22 cellular contexts compared by ENCODE assay signal in genomic region chr22:40041738-40042137, GRCh38. TPM values are rescaled to one million over a fixed set of nuclear protein-coding genes. Genes with fewer than 3 reads are reported as not detected.
DNase-seq lines count a peak whose midpoint lies in the region; TF ChIP-seq lines count a peak whose summit lies in the region.
"Had no signal": no experiment of that assay in that cellular context is flagged by ENCODE, and none has a peak within 500 bp of the region (broad histone marks: within the 10 kb centered on the region; RNA-seq: fewer than 3 reads in every experiment).

No MANE protein-coding gene starts in this region.

- H3K4me3 Mint-ChIP-seq in CD8-positive, alpha-beta memory T cell = no peak overlapping the region
- H3K4me3 Mint-ChIP-seq in T-helper 2 cell treated with Interferon-gamma antibody and Interleukin-4, amounts not matched to agents 5 μg/mL and 100 μg/mL, for 36 hours = no peak overlapping the region
- H3K4me3 Mint-ChIP-seq: activated CD8-positive, alpha-beta T cell treated with anti-CD3 and anti-CD28 coated beads for 36 hours; effector memory CD8-positive, alpha-beta T cell; H9; neural progenitor cell had no signal

- no peak overlapping the region for H3K4me3 ChIP-seq in CD8-positive, alpha-beta memory T cell (ENCODE audit: low read length)
- H3K4me3 ChIP-seq in breast epithelium (no peak overlapping the region), sigmoid colon (no peak overlapping the region)
- H3K4me3 ChIP-seq: body of pancreas, lung, neural progenitor cell, stomach, upper lobe of right lung had no signal

- H3K27me3 ChIP-seq in CD8-positive, alpha-beta memory T cell (ENCODE audit: insufficient read depth, low read length, poor library complexity, severe bottlenecking) = peaks cover 5% of the 10 kb centered on the region
- H3K27me3 ChIP-seq in breast epithelium (no peaks in the 10 kb centered on the region), sigmoid colon (peaks cover 0 to 32% (median 10%) of the 10 kb centered on the region in 3 donors)
- H3K27me3 ChIP-seq: body of pancreas had no signal

- no peaks in the 10 kb centered on the region for H3K36me3 ChIP-seq in CD8-positive, alpha-beta memory T cell (ENCODE audit: insufficient read depth, low read length)
- H3K36me3 ChIP-seq in breast epithelium (no peaks in the 10 kb centered on the region), sigmoid colon (no peaks in the 10 kb centered on the region)
- H3K36me3 ChIP-seq: neural progenitor cell, stomach, upper lobe of right lung had no signal

- no peak for TF ChIP-seq EP300 in sigmoid colon (IDR thresholded peaks at IDR 0.05)

- H3K4me1 Mint-ChIP-seq in CD8-positive, alpha-beta memory T cell = peaks cover 17 to 23% (median 23%) of the 10 kb centered on the region in 3 donors
- H3K4me1 Mint-ChIP-seq in T-helper 2 cell treated with Interferon-gamma antibody and Interleukin-4, amounts not matched to agents 5 μg/mL and 100 μg/mL, for 36 hours (ENCODE audit: low read depth) = peaks cover 20% of the 10 kb centered on the region

- no peaks in the 10 kb centered on the region for H3K9me3 ChIP-seq in CD8-positive, alpha-beta memory T cell (ENCODE audit: low read length)
- H3K9me3 ChIP-seq in breast epithelium (no peaks in the 10 kb centered on the region), sigmoid colon (no peaks in the 10 kb centered on the region)
- H3K9me3 ChIP-seq: body of pancreas, stomach, upper lobe of right lung had no signal

- peaks cover 0 to 10% (median 0%) of the 10 kb centered on the region in 3 donors for H3K36me3 Mint-ChIP-seq in CD8-positive, alpha-beta memory T cell
- H3K36me3 Mint-ChIP-seq in T-helper 2 cell treated with Interferon-gamma antibody and Interleukin-4, amounts not matched to agents 5 μg/mL and 100 μg/mL, for 36 hours (ENCODE audit: low read depth) = peaks cover 3% of the 10 kb centered on the region
- H3K36me3 Mint-ChIP-seq: neural progenitor cell had no signal

- DNase-seq in CD8-positive, alpha-beta memory T cell = no peak
- no peak for DNase-seq in breast epithelium (ENCODE audit: low spot score in 2 of 2)
- peak; percentile 37 for DNase-seq in sigmoid colon
- DNase-seq in T-helper 2 cell treated with Interferon-gamma antibody and Interleukin-4, amounts not matched to agents 5 μg/mL and 100 μg/mL, for 36 hours (ENCODE audit: low spot score) = no peak
- no peak for DNase-seq in epidermal melanocyte (ENCODE audit: insufficient read length, low spot score)
- no peak for DNase-seq in NCI-H2029 (lab: John Stamatoyannopoulos, UW)
- DNase-seq in cerebellum (ENCODE audit: low spot score) = no peak
- DNase-seq: activated CD4-positive, alpha-beta T cell treated with anti-CD3 and anti-CD28 coated beads for 1 hour; activated CD8-positive, alpha-beta T cell treated with anti-CD3 and anti-CD28 coated beads for 36 hours; activated gamma-delta T cell treated with Interleukin-2 at 50 U/mL for 16 hours; body of pancreas; DMS 273 treated with DMSO at 0.1 percent for 48 hours; effector memory CD8-positive, alpha-beta T cell; H9; NCI-H1105; NCI-H2081; stomach; upper lobe of right lung had no signal

- TF ChIP-seq POLR2A in breast epithelium (IDR thresholded peaks at IDR 0.05) (no peak), sigmoid colon (IDR thresholded peaks at IDR 0.05) (no peak)

- 97 to 98% methylated on average over 4 of the region's 4 CpGs for WGBS in sigmoid colon, 2 donors

- CTCF ChIA-PET in CD8-positive, alpha-beta memory T cell (lab: Charles Lee) = no interaction called here

- POLR2A ChIA-PET in CD8-positive, alpha-beta memory T cell (lab: Charles Lee) = no interaction called here

- TF ChIP-seq CTCF in 22Rv1 (IDR thresholded peaks at IDR 0.05) = no peak
- TF ChIP-seq CTCF in breast epithelium (IDR thresholded peaks at IDR 0.05) = no peak
- TF ChIP-seq CTCF in sigmoid colon (IDR thresholded peaks at IDR 0.05) = no peak

- peak overlapping the region; percentile 75 for H3K27ac ChIP-seq in 22Rv1
- H3K27ac ChIP-seq in CD8-positive, alpha-beta memory T cell (ENCODE audit: low read depth, low read length) = peak overlapping the region; percentile 18
- peak overlapping the region; percentile 93 to 96 for H3K27ac ChIP-seq in breast epithelium
- peak overlapping the region in 3 of 4 donors; percentile 41 to 52 (median 48) for H3K27ac ChIP-seq in sigmoid colon
- H3K27ac ChIP-seq: neural progenitor cell had no signal

- peaks cover 16 to 27% of the 10 kb centered on the region in 2 donors for H3K27me3 Mint-ChIP-seq in CD8-positive, alpha-beta memory T cell
- H3K27me3 Mint-ChIP-seq in T-helper 2 cell treated with Interferon-gamma antibody and Interleukin-4, amounts not matched to agents 5 μg/mL and 100 μg/mL, for 36 hours (ENCODE audit: low read depth) = peaks cover 6% of the 10 kb centered on the region

- intact Hi-C loops in breast epithelium (cut with DNase I; ENCODE audit: low total_unique reads) = no loop called here
- intact Hi-C loops in sigmoid colon (cut with DNase I) = loop anchor here (5.0 kb wide), 3 partner anchors 136 to 509 kb away; partner anchors contain the start of genes RPS19BP1 and TNRC6B

- H3K27ac Mint-ChIP-seq in CD8-positive, alpha-beta memory T cell = no peak overlapping the region
- H3K27ac Mint-ChIP-seq in T-helper 2 cell treated with Interferon-gamma antibody and Interleukin-4, amounts not matched to agents 5 μg/mL and 100 μg/mL, for 36 hours = no peak overlapping the region
- H3K27ac Mint-ChIP-seq: activated CD8-positive, alpha-beta T cell treated with anti-CD3 and anti-CD28 coated beads for 36 hours; effector memory CD8-positive, alpha-beta T cell; H9; neural progenitor cell had no signal

- H3K4me1 ChIP-seq in CD8-positive, alpha-beta memory T cell (ENCODE audit: insufficient read depth, low read length) = peaks cover 19% of the 10 kb centered on the region
- H3K4me1 ChIP-seq in breast epithelium (peaks cover 3 to 27% of the 10 kb centered on the region in 2 donors), sigmoid colon (peaks cover 0 to 34% (median 23%) of the 10 kb centered on the region in 4 donors)

- peaks cover 0 to 2% (median 0%) of the 10 kb centered on the region in 5 donors for H3K9me3 Mint-ChIP-seq in CD8-positive, alpha-beta memory T cell
- no peaks in the 10 kb centered on the region for H3K9me3 Mint-ChIP-seq in T-helper 2 cell treated with Interferon-gamma antibody and Interleukin-4, amounts not matched to agents 5 μg/mL and 100 μg/mL, for 36 hours
- H3K9me3 Mint-ChIP-seq: activated CD8-positive, alpha-beta T cell treated with anti-CD3 and anti-CD28 coated beads for 36 hours; effector memory CD8-positive, alpha-beta T cell; H9; neural progenitor cell had no signal

RNA-seq across cellular contexts. Expression of gene FAM83F, which starts 47.0 kb away (rescaled TPM):
- total RNA-seq in CD8-positive, alpha-beta memory T cell = under 1 TPM; 0.33 to 0.51 TPM
- polyA plus RNA-seq in CD8-positive, alpha-beta memory T cell = 0.01 TPM
- total RNA-seq in breast epithelium (10 to 100 TPM in 1 of 3 donors, 1 to 10 TPM in 2; 4.5 to 15.5 (median 7.5) TPM), sigmoid colon (under 1 TPM; under 0.01 to 0.71 (median 0.08) TPM), cerebellum (0.36 TPM)
- polyA plus RNA-seq in sigmoid colon = 10 to 100 TPM; 10.2 to 19.5 (median 17.8) TPM
- total RNA-seq: LHCN-M2 had no signal

Comparison
In these comparisons a context has a peak if more than half of its experiments do, and no peak if none do; other contexts are left out.
1. H3K27ac ChIP-seq: peak in every context shown above with its lines; median percentile 94 in breast epithelium; 75 in 22Rv1; 48 in sigmoid colon; 18 in CD8-positive, alpha-beta memory T cell.